ENCODE assay signal across 11 cellular contexts in the genomic region with DNA sequence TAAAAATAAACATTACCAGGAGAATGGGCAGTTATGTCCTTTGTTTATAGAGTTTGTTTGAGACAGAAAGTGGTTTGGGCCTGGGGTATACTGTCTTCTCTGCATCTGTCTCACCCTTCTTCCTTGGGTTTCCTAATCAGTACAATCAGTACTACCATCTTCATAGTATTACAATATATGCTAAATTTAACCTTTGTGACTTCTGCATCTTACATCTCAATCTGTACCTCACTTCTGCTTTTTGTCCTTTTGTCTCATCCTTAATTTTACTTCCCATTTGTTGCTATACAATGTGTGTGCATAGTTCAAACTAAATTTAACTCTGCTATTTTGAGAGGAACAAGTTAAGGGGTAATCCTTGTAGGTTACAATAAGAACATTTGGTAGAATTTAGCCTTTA. TPM values are rescaled to one million over a fixed set of nuclear protein-coding genes. Genes with fewer than 3 reads are reported as not detected.
DNase-seq lines count a peak whose midpoint lies in the region; ATAC-seq and TF ChIP-seq lines count a peak whose summit lies in the region.
"Had no signal": no experiment of that assay in that cellular context is flagged by ENCODE, and none has a peak within 500 bp of the region (broad histone marks: within the 10 kb centered on the region; RNA-seq: fewer than 3 reads in every experiment).

No MANE protein-coding gene starts in this region.

- TF ChIP-seq CTCF in type B pancreatic cell (conservative IDR thresholded peaks at IDR 0.05) = no peak

- peaks cover 49% of the 10 kb centered on the region for H3K36me3 Mint-ChIP-seq in type B pancreatic cell

- no peak overlapping the region for H3K4me3 Mint-ChIP-seq in type B pancreatic cell
- H3K4me3 Mint-ChIP-seq: HFFc6 had no signal

- no peak overlapping the region for H3K27ac Mint-ChIP-seq in type B pancreatic cell
- H3K27ac Mint-ChIP-seq: HFFc6 had no signal

- peak; percentile 22 for DNase-seq in germinal center (ENCODE audit: low spot score)
- DNase-seq in stimulated activated CD4-positive, alpha-beta T cell treated with anti-CD3 and anti-CD28 coated beads, Interleukin-15, amount 100 ng/mL, for 24 hours = no peak
- no peak for DNase-seq in NCI-H1417 (lab: John Stamatoyannopoulos, UW)
- no peak for DNase-seq in effector CD8-positive, alpha-beta T cell (lab: John Stamatoyannopoulos, UW)
- no peak for DNase-seq in type B pancreatic cell (ENCODE audit: extremely low spot score, unreplicated experiment)
- DNase-seq: DMS53, HFFc6 had no signal

- peak; percentile 85 for ATAC-seq in GM18498 (IDR thresholded peaks at IDR 0.05; ENCODE audit: unreplicated experiment)
- ATAC-seq in GM21447 (IDR thresholded peaks at IDR 0.05; ENCODE audit: unreplicated experiment) = peak; percentile 74
- peak; percentile 62 for ATAC-seq in HG03457 (IDR thresholded peaks at IDR 0.05; ENCODE audit: unreplicated experiment)
- ATAC-seq: gastroesophageal sphincter had no signal

- no peaks in the 10 kb centered on the region for H3K4me1 Mint-ChIP-seq in type B pancreatic cell (ENCODE audit: unreplicated experiment)

- H3K9me3 Mint-ChIP-seq in type B pancreatic cell = no peaks in the 10 kb centered on the region
- H3K9me3 Mint-ChIP-seq: HFFc6 had no signal

- H3K27me3 Mint-ChIP-seq in type B pancreatic cell = no peaks in the 10 kb centered on the region

RNA-seq across cellular contexts. Expression of gene FBXO38, which starts 19.6 kb away (rescaled TPM):
- 43.6 and 51.5 TPM in 2 replicates for total RNA-seq in type B pancreatic cell (ENCODE audit: low replicate concordance)
